10 cellular contexts compared by ENCODE assay signal in the genomic region with DNA sequence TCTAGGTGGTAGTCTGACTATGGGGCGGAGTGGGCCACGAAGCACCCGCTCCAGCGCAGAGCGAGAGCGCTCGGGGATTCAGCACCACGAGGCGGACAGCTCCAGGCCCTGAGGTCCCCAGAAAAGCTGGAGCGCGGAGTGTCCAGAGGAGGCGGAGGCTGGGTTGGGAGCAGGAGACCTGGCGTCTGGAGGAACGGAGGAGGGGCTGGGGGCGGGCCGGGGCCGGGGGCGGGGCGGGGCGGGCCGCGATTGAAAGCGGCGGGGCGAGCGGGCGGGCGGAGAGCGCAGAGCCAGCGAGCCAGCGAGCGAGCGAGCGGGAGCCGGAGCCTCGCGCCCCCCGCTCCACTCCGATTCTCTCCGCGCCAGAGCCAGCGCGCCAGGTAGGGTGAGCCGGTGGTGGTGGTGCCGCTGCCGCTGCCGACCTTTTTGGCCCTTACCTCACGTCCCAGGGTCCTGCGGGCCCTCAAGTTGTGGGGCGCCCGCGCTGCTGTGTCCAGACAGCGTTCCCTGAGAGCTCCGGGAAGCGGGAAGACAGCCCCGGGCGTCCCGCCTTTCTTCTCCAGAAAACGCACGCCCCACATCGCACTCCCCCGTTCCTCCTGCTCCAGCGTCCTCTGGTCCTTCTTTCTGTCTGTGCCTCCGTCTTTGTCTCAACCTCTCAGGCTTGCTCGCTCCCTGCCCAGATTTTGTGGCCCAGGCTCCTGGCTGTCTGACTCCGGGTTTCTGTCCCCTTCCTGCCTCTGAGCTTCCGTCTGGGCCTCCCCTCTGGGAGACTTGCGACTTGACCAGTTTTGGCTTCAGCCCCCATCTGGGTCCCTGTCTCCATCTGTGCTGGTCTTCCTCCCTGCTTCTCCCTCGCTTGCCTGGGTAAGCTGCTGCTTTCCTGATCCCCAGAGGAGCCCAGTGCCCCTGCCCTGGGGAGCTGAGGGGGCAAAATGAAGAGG. TPM values are rescaled to one million over a fixed set of nuclear protein-coding genes. Genes with fewer than 3 reads are reported as not detected.
A peak's percentile ranks its signal among the peaks of the same experiment; 100 is the strongest.
DNase-seq lines count a peak whose midpoint lies in the region; ATAC-seq and TF ChIP-seq lines count a peak whose summit lies in the region.
"Had no signal": no experiment of that assay in that cellular context is flagged by ENCODE, and none has a peak within 500 bp of the region (broad histone marks: within the 10 kb centered on the region; RNA-seq: fewer than 3 reads in every experiment).

A gene (plus strand): TSS at position 281 of the 944 bp plus-strand sequence. CDS start 1,916 bp downstream, outside the sequence.

- TF ChIP-seq POLR2A in vagina (IDR thresholded peaks at IDR 0.05), result no peak

- 0 out of 2 replicates have a peak, but pooled peaks cover 2% of the 10 kb centered on the region for H3K27me3 ChIP-seq in BJ (ENCODE audit: control insufficient read depth, insufficient read depth, low read length)
- H3K27me3 ChIP-seq in vagina, result no peaks in the 10 kb centered on the region

- no peaks in the 10 kb centered on the region for H3K36me3 Mint-ChIP-seq in WTC11

- H3K4me3 ChIP-seq in BJ (ENCODE audit: low read depth, low read length) (peak within 1 kb of the TSS; percentile 36), fibroblast of mammary gland (ENCODE audit: control insufficient read depth, low read depth, low read length) (no peak within 1 kb of the TSS), mucosa of descending colon (no peak within 1 kb of the TSS), vagina (peak within 1 kb of the TSS; percentile 32 to 38)

- H3K4me1 Mint-ChIP-seq in WTC11, result peaks cover 29% of the 10 kb centered on the region

- POLR2A ChIA-PET in BJ (lab: Charles Lee) (no interaction called here), WTC11 (lab: Charles Lee) (interaction anchor here (0.6 to 1.0 kb wide), 2 partner anchors 16 to 207 kb away, joined by 6 to 7 read pairs; no protein-coding TSS in a partner anchor)

- H3K27ac Mint-ChIP-seq in WTC11, result no peak within 1 kb of the TSS

- CTCF ChIA-PET in BJ (lab: Yijun Ruan, JAX) (interaction anchor here (1.5 kb wide), 1 partner anchor 12 kb away, joined by 4 read pairs; no protein-coding TSS in a partner anchor), WTC11 (lab: Charles Lee) (interaction anchor here (1.2 to 9.3 kb wide), 8 partner anchors 12 to 275 kb away, joined by 3 to 139 read pairs (median 9); no protein-coding TSS in a partner anchor)

- H3K36me3 ChIP-seq in BJ (ENCODE audit: control insufficient read depth, insufficient read depth, low read length) (peaks cover 5% of the 10 kb centered on the region), mucosa of descending colon (ENCODE audit: low read depth) (no peaks in the 10 kb centered on the region), vagina (peaks cover 0 to 6% of the 10 kb centered on the region in 2 donors)

- H3K27me3 Mint-ChIP-seq in WTC11 (ENCODE audit: low read depth), result peaks cover 28% of the 10 kb centered on the region

- H3K9me3 ChIP-seq in mucosa of descending colon, result no peaks in the 10 kb centered on the region
- no peaks in the 10 kb centered on the region for H3K9me3 ChIP-seq in vagina
- H3K9me3 ChIP-seq: neutrophil had no signal

- DNase-seq in BJ (ENCODE audit: low read depth), result peak; percentile 8
- DNase-seq in HPDE6-E6E7 (ENCODE audit: extremely low spot score), result peak; percentile 50
- peak; percentile 93 for DNase-seq in WTC11 (ENCODE audit: low spot score)
- DNase-seq in fibroblast of mammary gland (ENCODE audit: low read depth), result peak; percentile 78
- peak; percentile 67 to 77 (median 72) for DNase-seq in mucosa of descending colon
- DNase-seq in vagina (ENCODE audit: extremely low spot score in 2 of 2), result no peak

- ATAC-seq in WTC11 (peak; percentile 76), mucosa of descending colon (peak; percentile 86), HG03378 (IDR thresholded peaks at IDR 0.05; ENCODE audit: unreplicated experiment) (no peak), GM19463 (IDR thresholded peaks at IDR 0.05; ENCODE audit: unreplicated experiment) (no peak)

- TF ChIP-seq CTCF in BJ (IDR thresholded peaks at IDR 0.05; ENCODE audit: insufficient read depth, low read depth, low read length) (no peak), WTC11 (IDR thresholded peaks at IDR 0.05) (no peak), fibroblast of mammary gland (conservative IDR thresholded peaks at IDR 0.05; ENCODE audit: control insufficient read depth, insufficient read depth, low read depth, low read length) (no peak), mucosa of descending colon (IDR thresholded peaks at IDR 0.05) (no peak), vagina (IDR thresholded peaks at IDR 0.05) (no peak)

- intact Hi-C loops in mucosa of descending colon (cut with DNase I, micrococcal nuclease), result no loop called here
- intact Hi-C loops in vagina (cut with DNase I), result no loop called here

- H3K4me1 ChIP-seq in mucosa of descending colon (ENCODE audit: low read depth) (no peaks in the 10 kb centered on the region), vagina (peaks cover 6% of the 10 kb centered on the region)

- no peak within 1 kb of the TSS for H3K27ac ChIP-seq in vagina
- H3K27ac ChIP-seq: HL-60, neutrophil had no signal

- no peaks in the 10 kb centered on the region for H3K9me3 Mint-ChIP-seq in WTC11

- peak within 1 kb of the TSS; percentile 92 for H3K4me3 Mint-ChIP-seq in WTC11

TF ChIP-seq in WTC11, 78 proteins besides CTCF, POLR2A, EP300 and RAD21 (continues in another document):
- TF ChIP-seq, protein P1, sequence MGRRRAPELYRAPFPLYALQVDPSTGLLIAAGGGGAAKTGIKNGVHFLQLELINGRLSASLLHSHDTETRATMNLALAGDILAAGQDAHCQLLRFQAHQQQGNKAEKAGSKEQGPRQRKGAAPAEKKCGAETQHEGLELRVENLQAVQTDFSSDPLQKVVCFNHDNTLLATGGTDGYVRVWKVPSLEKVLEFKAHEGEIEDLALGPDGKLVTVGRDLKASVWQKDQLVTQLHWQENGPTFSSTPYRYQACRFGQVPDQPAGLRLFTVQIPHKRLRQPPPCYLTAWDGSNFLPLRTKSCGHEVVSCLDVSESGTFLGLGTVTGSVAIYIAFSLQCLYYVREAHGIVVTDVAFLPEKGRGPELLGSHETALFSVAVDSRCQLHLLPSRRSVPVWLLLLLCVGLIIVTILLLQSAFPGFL (CRISPR knock-in tag; IDR thresholded peaks at IDR 0.05; ENCODE audit: borderline replicate concordance), result no peak
- peak; percentile 79; the same call in 1 of the 2 replicates for TF ChIP-seq IRF2 (CRISPR knock-in tag; IDR thresholded peaks at IDR 0.05; ENCODE audit: borderline replicate concordance, low read depth)
- TF ChIP-seq TCF7 (CRISPR knock-in tag; IDR thresholded peaks at IDR 0.05; ENCODE audit: low read depth), result peak; percentile 94
- TF ChIP-seq, protein P2, sequence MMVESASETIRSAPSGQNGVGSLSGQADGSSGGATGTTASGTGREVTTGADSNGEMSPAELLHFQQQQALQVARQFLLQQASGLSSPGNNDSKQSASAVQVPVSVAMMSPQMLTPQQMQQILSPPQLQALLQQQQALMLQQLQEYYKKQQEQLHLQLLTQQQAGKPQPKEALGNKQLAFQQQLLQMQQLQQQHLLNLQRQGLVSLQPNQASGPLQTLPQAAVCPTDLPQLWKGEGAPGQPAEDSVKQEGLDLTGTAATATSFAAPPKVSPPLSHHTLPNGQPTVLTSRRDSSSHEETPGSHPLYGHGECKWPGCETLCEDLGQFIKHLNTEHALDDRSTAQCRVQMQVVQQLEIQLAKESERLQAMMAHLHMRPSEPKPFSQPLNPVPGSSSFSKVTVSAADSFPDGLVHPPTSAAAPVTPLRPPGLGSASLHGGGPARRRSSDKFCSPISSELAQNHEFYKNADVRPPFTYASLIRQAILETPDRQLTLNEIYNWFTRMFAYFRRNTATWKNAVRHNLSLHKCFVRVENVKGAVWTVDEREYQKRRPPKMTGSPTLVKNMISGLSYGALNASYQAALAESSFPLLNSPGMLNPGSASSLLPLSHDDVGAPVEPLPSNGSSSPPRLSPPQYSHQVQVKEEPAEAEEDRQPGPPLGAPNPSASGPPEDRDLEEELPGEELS (CRISPR knock-in tag; IDR thresholded peaks at IDR 0.05), result peak; percentile 98
- TF ChIP-seq, protein P3, sequence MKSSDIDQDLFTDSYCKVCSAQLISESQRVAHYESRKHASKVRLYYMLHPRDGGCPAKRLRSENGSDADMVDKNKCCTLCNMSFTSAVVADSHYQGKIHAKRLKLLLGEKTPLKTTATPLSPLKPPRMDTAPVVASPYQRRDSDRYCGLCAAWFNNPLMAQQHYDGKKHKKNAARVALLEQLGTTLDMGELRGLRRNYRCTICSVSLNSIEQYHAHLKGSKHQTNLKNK (CRISPR knock-in tag; IDR thresholded peaks at IDR 0.05), result no peak
- TF ChIP-seq JAZF1 (CRISPR knock-in tag; IDR thresholded peaks at IDR 0.05), result no peak
- TF ChIP-seq GABPB1 (CRISPR knock-in tag; IDR thresholded peaks at IDR 0.05), result no peak; the same call in 1 of the 2 replicates
- no peak for TF ChIP-seq ZNF416 (CRISPR knock-in tag; IDR thresholded peaks at IDR 0.05)
- TF ChIP-seq, protein P4, sequence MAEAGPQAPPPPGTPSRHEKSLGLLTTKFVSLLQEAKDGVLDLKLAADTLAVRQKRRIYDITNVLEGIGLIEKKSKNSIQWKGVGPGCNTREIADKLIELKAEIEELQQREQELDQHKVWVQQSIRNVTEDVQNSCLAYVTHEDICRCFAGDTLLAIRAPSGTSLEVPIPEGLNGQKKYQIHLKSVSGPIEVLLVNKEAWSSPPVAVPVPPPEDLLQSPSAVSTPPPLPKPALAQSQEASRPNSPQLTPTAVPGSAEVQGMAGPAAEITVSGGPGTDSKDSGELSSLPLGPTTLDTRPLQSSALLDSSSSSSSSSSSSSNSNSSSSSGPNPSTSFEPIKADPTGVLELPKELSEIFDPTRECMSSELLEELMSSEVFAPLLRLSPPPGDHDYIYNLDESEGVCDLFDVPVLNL (CRISPR knock-in tag; IDR thresholded peaks at IDR 0.05; ENCODE audit: borderline replicate concordance, low read depth), result peak; percentile 83; the same call in 1 of the 2 replicates
- TF ChIP-seq ZNF232 (CRISPR knock-in tag; IDR thresholded peaks at IDR 0.05), result peak; percentile 99
- TF ChIP-seq, protein P5, sequence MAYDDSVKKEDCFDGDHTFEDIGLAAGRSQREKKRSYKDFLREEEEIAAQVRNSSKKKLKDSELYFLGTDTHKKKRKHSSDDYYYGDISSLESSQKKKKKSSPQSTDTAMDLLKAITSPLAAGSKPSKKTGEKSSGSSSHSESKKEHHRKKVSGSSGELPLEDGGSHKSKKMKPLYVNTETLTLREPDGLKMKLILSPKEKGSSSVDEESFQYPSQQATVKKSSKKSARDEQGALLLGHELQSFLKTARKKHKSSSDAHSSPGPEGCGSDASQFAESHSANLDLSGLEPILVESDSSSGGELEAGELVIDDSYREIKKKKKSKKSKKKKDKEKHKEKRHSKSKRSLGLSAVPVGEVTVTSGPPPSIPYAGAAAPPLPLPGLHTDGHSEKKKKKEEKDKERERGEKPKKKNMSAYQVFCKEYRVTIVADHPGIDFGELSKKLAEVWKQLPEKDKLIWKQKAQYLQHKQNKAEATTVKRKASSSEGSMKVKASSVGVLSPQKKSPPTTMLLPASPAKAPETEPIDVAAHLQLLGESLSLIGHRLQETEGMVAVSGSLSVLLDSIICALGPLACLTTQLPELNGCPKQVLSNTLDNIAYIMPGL (CRISPR knock-in tag; IDR thresholded peaks at IDR 0.05), result no peak

RNA-seq across cellular contexts. Expression of the gene that starts here (rescaled TPM):
- 0.01 and 0.09 TPM in 2 replicates for polyA plus RNA-seq in BJ (2011; rRNA removed)
- polyA minus RNA-seq in BJ (2011; rRNA and poly(A)+ RNA removed), result 0.05 and 0.14 TPM in 2 replicates
- total RNA-seq in WTC11 (2021) (2.8 to 4.1 TPM (median 3.7 TPM) in 3 replicates), mucosa of descending colon (under 1 TPM; 0.14 to 0.61 (median 0.22) TPM), vagina (not detected)

Comparison
In these comparisons a context has a peak if more than half of its experiments do, and no peak if none do; other contexts are left out.
1. Peak in DNase-seq and H3K4me3 ChIP-seq in BJ; RNA of the gene not detected or under 1 TPM.
2. Peak in DNase-seq and ATAC-seq in mucosa of descending colon; RNA of the gene not detected or under 1 TPM.
3. DNase-seq: peak in HPDE6-E6E7 (single experiment), WTC11 (single experiment) and fibroblast of mammary gland (single experiment); none in vagina (0 of 2).
4. H3K4me3 ChIP-seq: peak in vagina (2 of 2); none in fibroblast of mammary gland (single experiment) and mucosa of descending colon (single experiment).